In the genomic region with DNA sequence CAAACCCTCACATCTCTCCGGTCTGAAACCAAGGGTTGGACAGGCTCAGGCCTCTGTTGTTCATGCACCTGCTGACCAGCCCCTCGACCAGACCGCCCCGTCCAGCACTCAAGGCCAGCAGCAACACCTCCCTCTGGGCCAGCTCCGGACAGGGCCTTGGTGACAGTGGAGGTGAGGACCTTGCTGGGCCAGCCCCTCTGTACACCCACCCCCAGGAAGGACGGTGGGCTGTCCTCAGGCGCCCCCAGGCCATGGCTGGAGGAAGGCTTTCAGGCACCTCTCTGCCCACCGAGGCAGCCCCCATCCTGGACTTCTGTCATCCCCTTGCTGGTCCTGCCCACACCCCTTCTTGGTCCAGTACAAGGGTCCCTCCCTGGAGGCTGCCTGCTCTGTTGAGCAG, we compare ENCODE assay signal across 19 cellular contexts. TPM values are rescaled to one million over a fixed set of nuclear protein-coding genes. Genes with fewer than 3 reads are reported as not detected.
DNase-seq lines count a peak whose midpoint lies in the region; ATAC-seq and TF ChIP-seq lines count a peak whose summit lies in the region.
"Had no signal": no experiment of that assay in that cellular context is flagged by ENCODE, and none has a peak within 500 bp of the region (broad histone marks: within the 10 kb centered on the region; RNA-seq: fewer than 3 reads in every experiment).

No MANE protein-coding gene starts in this region.

- no peaks in the 10 kb centered on the region for H3K27me3 ChIP-seq in CD4-positive, CD25-positive, alpha-beta regulatory T cell (ENCODE audit: control insufficient read depth, insufficient read depth, low read length)
- no peaks in the 10 kb centered on the region for H3K27me3 ChIP-seq in neuronal stem cell (ENCODE audit: control insufficient read depth in 3 of 3, insufficient read depth in 3 of 3, low read depth in 1 of 3, low read length in 3 of 3)
- H3K27me3 ChIP-seq: BLaER1 treated with 17β-estradiol and CSF1 and Interleukin-3, amounts not matched to agents 10 nM and 100 nM had no signal

- no peak overlapping the region for H2BK15ac ChIP-seq in neuronal stem cell (ENCODE audit: low read length)

- WGBS in neuronal stem cell (ENCODE audit: extremely low coverage in 2 of 2, insufficient read length in 2 of 2, insufficient replicate concordance in 1 of 2), 2 donors: no CpG with 5 or more reads among the region's 8 CpGs

- ATAC-seq in CD4-positive, CD25-positive, alpha-beta regulatory T cell (ENCODE audit: low read depth in 2 of 2): no peak
- ATAC-seq in T-helper 17 cell: no peak

- H3K9me3 Mint-ChIP-seq in CD4-positive, CD25-positive, alpha-beta regulatory T cell: peaks cover 0 to 2% (median 0%) of the 10 kb centered on the region in 7 donors
- H3K9me3 Mint-ChIP-seq: CD8-positive, alpha-beta memory T cell had no signal

- H3K36me3 Mint-ChIP-seq in CD4-positive, CD25-positive, alpha-beta regulatory T cell: no peaks in the 10 kb centered on the region
- peaks cover 5% of the 10 kb centered on the region for H3K36me3 Mint-ChIP-seq in T-helper 17 cell (ENCODE audit: low read depth)
- H3K36me3 Mint-ChIP-seq: CD4-positive, alpha-beta memory T cell had no signal

- H2AK5ac ChIP-seq in neuronal stem cell (ENCODE audit: low read depth, low read length): peak overlapping the region; percentile 37

- no peak overlapping the region for H2AFZ ChIP-seq in neuronal stem cell (ENCODE audit: low read length)

- no peak overlapping the region for H3K18ac ChIP-seq in neuronal stem cell (ENCODE audit: low read length)

- peaks cover 6% of the 10 kb centered on the region for H3K27me3 Mint-ChIP-seq in CD4-positive, CD25-positive, alpha-beta regulatory T cell
- H3K27me3 Mint-ChIP-seq in T-helper 17 cell: peaks cover 29% of the 10 kb centered on the region

- H3K4me3 Mint-ChIP-seq in CD4-positive, CD25-positive, alpha-beta regulatory T cell: no peak overlapping the region
- no peak overlapping the region for H3K4me3 Mint-ChIP-seq in T-helper 17 cell
- H3K4me3 Mint-ChIP-seq: B cell; CD4-positive, alpha-beta memory T cell; CD8-positive, alpha-beta memory T cell had no signal

- H3K9me3 ChIP-seq in CD4-positive, CD25-positive, alpha-beta regulatory T cell (ENCODE audit: control insufficient read depth in 2 of 2, low read length in 2 of 2): no peaks in the 10 kb centered on the region
- H3K9me3 ChIP-seq in T-helper 17 cell (ENCODE audit: control insufficient read depth, low read length, poor library complexity, severe bottlenecking) (no peaks in the 10 kb centered on the region), neuronal stem cell (replicated peaks in 1 of 2; ENCODE audit: control insufficient read depth in 2 of 2, insufficient read depth in 1 of 2, low read depth in 1 of 2, low read length in 2 of 2) (peaks cover 0 to 5% of the 10 kb centered on the region in 2 donors)

- no peak overlapping the region for H2BK12ac ChIP-seq in neuronal stem cell (ENCODE audit: low read length)

- no peak overlapping the region for H3K27ac ChIP-seq in CD4-positive, CD25-positive, alpha-beta regulatory T cell (ENCODE audit: insufficient read depth, low read length, poor library complexity, severe bottlenecking)
- H3K27ac ChIP-seq in neuronal stem cell (replicated peaks; ENCODE audit: low read length): no peak overlapping the region
- H3K27ac ChIP-seq: BLaER1 treated with 17β-estradiol and CSF1 and Interleukin-3, amounts not matched to agents 10 nM and 100 nM; C4-2B had no signal

- DNase-seq in CD4-positive, CD25-positive, alpha-beta regulatory T cell: no peak
- DNase-seq in T-helper 17 cell (no peak), neuronal stem cell (ENCODE audit: low spot score) (no peak), GM13977 (ENCODE audit: low spot score) (no peak), DMS79 (lab: John Stamatoyannopoulos, UW) (no peak)
- DNase-seq: 8988T; ACHN; AML-193; CD4-positive, alpha-beta memory T cell; CD8-positive, alpha-beta memory T cell; COR-L47; DMS 273 treated with DMSO at 0.1 percent for 48 hours; DMS153; DMS53; DMS79 treated with DMSO at 0.1 percent for 48 hours; GF-D8 had no signal

- TF ChIP-seq CTCF in GM13977 (IDR thresholded peaks at IDR 0.05; ENCODE audit: extremely low read depth, insufficient read depth, missing control alignments): no peak

- H3K36me3 ChIP-seq in CD4-positive, CD25-positive, alpha-beta regulatory T cell (ENCODE audit: control insufficient read depth, insufficient read depth, low read length): no peaks in the 10 kb centered on the region
- H3K36me3 ChIP-seq in neuronal stem cell (replicated peaks in 1 of 2; ENCODE audit: control insufficient read depth in 2 of 2, insufficient read depth in 2 of 2, low read length in 2 of 2): no peaks in the 10 kb centered on the region

- peaks cover 14% of the 10 kb centered on the region for H3K79me1 ChIP-seq in neuronal stem cell (ENCODE audit: low read depth, low read length)

- in situ Hi-C loops in GM13977 (cut with MboI; ENCODE audit: low pct_unique_long_range_greater_than_20kb, low sequenced_read_pairs, unreplicated experiment): no loop called here

- no peak overlapping the region for H3K4ac ChIP-seq in neuronal stem cell (ENCODE audit: low read length)

- peak overlapping the region; percentile 89 for H3K23ac ChIP-seq in neuronal stem cell (ENCODE audit: low read depth, low read length, poor library complexity)

- H2BK120ac ChIP-seq in neuronal stem cell (ENCODE audit: low read depth, low read length): no peak overlapping the region

- no peak overlapping the region for H3K4me2 ChIP-seq in neuronal stem cell (ENCODE audit: insufficient read depth, low read length, poor library complexity, severe bottlenecking)
- H3K4me2 ChIP-seq: BLaER1 treated with 17β-estradiol and CSF1 and Interleukin-3, amounts not matched to agents 10 nM and 100 nM had no signal

- peak overlapping the region in 2 of 3 donors; percentile 67 to 73 for H3K27ac Mint-ChIP-seq in CD4-positive, CD25-positive, alpha-beta regulatory T cell
- peak overlapping the region; percentile 70 for H3K27ac Mint-ChIP-seq in T-helper 17 cell
- H3K27ac Mint-ChIP-seq: B cell; CD4-positive, alpha-beta memory T cell; CD8-positive, alpha-beta memory T cell had no signal

- H3K4me1 Mint-ChIP-seq in CD4-positive, CD25-positive, alpha-beta regulatory T cell: no peaks in the 10 kb centered on the region
- peaks cover 7% of the 10 kb centered on the region for H3K4me1 Mint-ChIP-seq in T-helper 17 cell
- H3K4me1 Mint-ChIP-seq: B cell; CD8-positive, alpha-beta memory T cell had no signal

- peak overlapping the region; percentile 71 for H3K14ac ChIP-seq in neuronal stem cell (ENCODE audit: low read length)

- peak overlapping the region; percentile 75 for H2BK5ac ChIP-seq in neuronal stem cell (ENCODE audit: low read length)

- H3K4me3 ChIP-seq in CD4-positive, CD25-positive, alpha-beta regulatory T cell (ENCODE audit: low read depth, low read length): no peak overlapping the region
- no peak overlapping the region for H3K4me3 ChIP-seq in neuronal stem cell (ENCODE audit: low read length in 2 of 2)
- H3K4me3 ChIP-seq: BLaER1 treated with 17β-estradiol and CSF1 and Interleukin-3, amounts not matched to agents 10 nM and 100 nM had no signal

- no peaks in the 10 kb centered on the region for H3K4me1 ChIP-seq in CD4-positive, CD25-positive, alpha-beta regulatory T cell (ENCODE audit: control insufficient read depth, insufficient read depth, low read length, poor library complexity, severe bottlenecking)
- H3K4me1 ChIP-seq in neuronal stem cell (ENCODE audit: control insufficient read depth in 2 of 2, insufficient read depth in 1 of 2, low read depth in 1 of 2, low read length in 2 of 2): peaks cover 2 to 4% of the 10 kb centered on the region in 2 donors

- no peak overlapping the region for H4K91ac ChIP-seq in neuronal stem cell (ENCODE audit: low read depth, low read length, poor library complexity)

- no peak overlapping the region for H4K8ac ChIP-seq in neuronal stem cell (ENCODE audit: low read depth, low read length)

- H3K9ac ChIP-seq in neuronal stem cell (ENCODE audit: low read depth, low read length, poor library complexity): no peak overlapping the region

RNA-seq across cellular contexts. Expression of a gene that starts 48.6 kb away (rescaled TPM):
- total RNA-seq in CD4-positive, CD25-positive, alpha-beta regulatory T cell: 123 TPM
- 1 to 10 TPM; 4.7 to 9.8 (median 6.5) TPM for polyA plus RNA-seq in CD4-positive, CD25-positive, alpha-beta regulatory T cell
- 10 to 100 TPM; 63.1 to 63.8 TPM for total RNA-seq in T-helper 17 cell
- polyA plus RNA-seq in neuronal stem cell (2013, experiment 1 of 2): 10.3 TPM
- polyA plus RNA-seq in neuronal stem cell (2013, experiment 2 of 2): 10.0 TPM
